In the genomic region with DNA sequence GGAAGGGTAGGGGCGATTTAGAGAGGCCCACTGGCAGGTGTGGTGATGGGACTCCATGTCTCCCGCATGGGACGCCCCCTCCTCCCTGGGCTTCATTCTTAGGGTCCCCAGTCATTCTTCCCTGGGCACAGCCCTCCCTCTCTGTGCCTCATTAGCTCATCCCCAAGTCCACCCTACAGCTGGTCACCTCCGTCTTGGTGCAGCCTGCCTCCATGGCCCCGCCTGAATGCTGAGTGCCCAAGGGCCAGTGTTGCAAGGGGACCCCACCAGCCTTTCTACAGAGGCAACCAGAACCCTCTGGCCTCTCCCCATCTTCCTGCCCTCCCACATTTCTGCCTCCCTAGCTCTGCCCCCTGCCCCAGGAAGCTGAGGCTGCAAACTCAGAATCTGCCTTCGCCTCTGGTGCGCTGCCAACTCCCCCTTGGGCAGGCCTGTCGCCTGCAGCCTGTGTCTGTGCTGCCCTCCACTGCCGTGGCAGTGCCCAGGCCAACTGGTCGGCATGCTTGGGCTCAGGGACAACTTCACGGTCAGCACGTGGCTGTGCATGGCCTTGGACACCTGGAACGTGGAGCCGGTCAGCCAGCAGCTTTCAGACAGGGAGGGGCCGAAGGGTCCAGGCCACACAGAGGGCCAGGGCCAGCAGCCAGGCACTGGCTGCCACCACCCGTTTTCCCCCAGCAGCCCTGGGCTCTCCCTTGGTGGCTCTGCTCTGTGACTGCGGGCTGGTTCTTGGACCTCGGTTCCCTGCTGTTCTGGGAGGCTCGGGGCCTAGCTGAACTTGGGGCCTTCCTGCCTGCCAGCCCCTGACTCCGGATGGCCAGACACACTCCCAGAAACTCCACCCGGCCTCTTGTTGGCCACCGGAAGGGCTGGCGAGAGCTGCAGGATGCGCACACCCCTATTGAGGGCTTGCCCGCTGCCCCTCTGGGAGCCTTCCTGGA, we compare ENCODE assay signal across 1 cellular context.
TF ChIP-seq lines count a peak whose summit lies in the region.

No MANE protein-coding gene starts in this region.

TF ChIP-seq in IMR-90, 13 proteins besides CTCF, POLR2A, EP300 and RAD21 (continued from another document):
- no peak for TF ChIP-seq SMC3 (IDR thresholded peaks at IDR 0.05; ENCODE audit: low read depth, low read length)
- TF ChIP-seq, protein P1, sequence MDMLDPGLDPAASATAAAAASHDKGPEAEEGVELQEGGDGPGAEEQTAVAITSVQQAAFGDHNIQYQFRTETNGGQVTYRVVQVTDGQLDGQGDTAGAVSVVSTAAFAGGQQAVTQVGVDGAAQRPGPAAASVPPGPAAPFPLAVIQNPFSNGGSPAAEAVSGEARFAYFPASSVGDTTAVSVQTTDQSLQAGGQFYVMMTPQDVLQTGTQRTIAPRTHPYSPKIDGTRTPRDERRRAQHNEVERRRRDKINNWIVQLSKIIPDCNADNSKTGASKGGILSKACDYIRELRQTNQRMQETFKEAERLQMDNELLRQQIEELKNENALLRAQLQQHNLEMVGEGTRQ (IDR thresholded peaks at IDR 0.05; ENCODE audit: low read depth, low read length), result no peak
- TF ChIP-seq MAFK (IDR thresholded peaks at IDR 0.05; ENCODE audit: low read depth, low read length), result no peak
- TF ChIP-seq CEBPB (IDR thresholded peaks at IDR 0.05; ENCODE audit: low read depth, low read length), result no peak
- no peak for TF ChIP-seq MXI1 (IDR thresholded peaks at IDR 0.05; ENCODE audit: borderline replicate concordance, low read depth, low read length)
- no peak for TF ChIP-seq RFX5 (IDR thresholded peaks at IDR 0.05; ENCODE audit: low read depth, low read length)
- TF ChIP-seq CHD1 (IDR thresholded peaks at IDR 0.05; ENCODE audit: low read depth, low read length), result no peak
- TF ChIP-seq BHLHE40 (IDR thresholded peaks at IDR 0.05; ENCODE audit: low read depth, low read length), result no peak
